ENCODE assay signal across 8 cellular contexts in the genomic region with DNA sequence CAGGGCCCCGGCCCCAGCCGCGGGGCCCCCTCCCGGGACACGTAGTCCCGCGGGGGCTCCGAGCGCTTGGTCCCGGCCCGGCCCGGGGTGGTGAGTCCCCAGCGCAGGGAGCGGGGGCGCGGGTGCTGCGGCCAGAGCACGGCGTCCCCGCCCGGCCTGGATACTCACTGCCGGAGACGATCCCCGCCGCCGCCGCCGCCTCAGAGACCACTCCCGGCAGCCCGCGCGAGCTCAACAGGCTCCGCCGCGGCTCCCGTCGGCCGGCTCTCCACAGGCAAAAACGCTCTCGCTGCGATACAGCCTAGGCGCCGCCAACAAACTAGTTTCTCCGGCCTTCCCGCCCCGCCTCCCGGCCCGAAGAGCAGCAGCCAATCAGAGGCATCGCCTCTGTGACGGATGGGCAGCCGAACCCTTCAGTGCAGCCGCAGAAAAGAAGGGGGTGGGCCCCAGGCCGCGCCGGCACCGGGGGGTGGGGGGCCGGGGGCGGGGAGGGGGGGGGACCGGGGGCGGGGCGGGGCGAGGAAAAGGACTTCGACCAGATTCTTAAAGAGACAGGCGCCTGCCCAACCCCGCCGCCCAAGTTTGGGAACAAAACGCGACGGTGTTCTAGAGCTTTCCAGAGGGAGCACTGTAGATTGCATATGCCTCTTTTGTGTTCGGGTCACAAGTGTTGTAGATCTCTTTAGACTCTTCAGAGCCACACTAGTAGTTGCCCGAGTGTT. TPM values are rescaled to one million over a fixed set of nuclear protein-coding genes. Genes with fewer than 3 reads are reported as not detected.
DNase-seq lines count a peak whose midpoint lies in the region; ATAC-seq and TF ChIP-seq lines count a peak whose summit lies in the region.

A gene with protein sequence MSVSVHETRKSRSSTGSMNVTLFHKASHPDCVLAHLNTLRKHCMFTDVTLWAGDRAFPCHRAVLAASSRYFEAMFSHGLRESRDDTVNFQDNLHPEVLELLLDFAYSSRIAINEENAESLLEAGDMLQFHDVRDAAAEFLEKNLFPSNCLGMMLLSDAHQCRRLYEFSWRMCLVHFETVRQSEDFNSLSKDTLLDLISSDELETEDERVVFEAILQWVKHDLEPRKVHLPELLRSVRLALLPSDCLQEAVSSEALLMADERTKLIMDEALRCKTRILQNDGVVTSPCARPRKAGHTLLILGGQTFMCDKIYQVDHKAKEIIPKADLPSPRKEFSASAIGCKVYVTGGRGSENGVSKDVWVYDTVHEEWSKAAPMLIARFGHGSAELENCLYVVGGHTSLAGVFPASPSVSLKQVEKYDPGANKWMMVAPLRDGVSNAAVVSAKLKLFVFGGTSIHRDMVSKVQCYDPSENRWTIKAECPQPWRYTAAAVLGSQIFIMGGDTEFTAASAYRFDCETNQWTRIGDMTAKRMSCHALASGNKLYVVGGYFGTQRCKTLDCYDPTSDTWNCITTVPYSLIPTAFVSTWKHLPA (minus strand): TSS at position 328 of the 722 bp plus-strand sequence. CDS start 25,115 bp downstream, outside the sequence.

- H4K20me1 ChIP-seq in SU-DHL-6 (ENCODE audit: low read depth, low read length) = no peaks in the 10 kb centered on the region; the same call in 1 of the 2 replicates

- H3K27me3 ChIP-seq in SU-DHL-6 (ENCODE audit: low read length) = no peaks in the 10 kb centered on the region
- H3K27me3 ChIP-seq in adipocyte (replicated peaks; ENCODE audit: control insufficient read depth, insufficient read depth, low read length) = peaks cover 13% of the 10 kb centered on the region
- no peaks in the 10 kb centered on the region for H3K27me3 ChIP-seq in heart left ventricle
- no peaks in the 10 kb centered on the region for H3K27me3 ChIP-seq in transverse colon

- H3K27ac ChIP-seq in SU-DHL-6 (ENCODE audit: low read depth, low read length) (no peak within 1 kb of the TSS), heart left ventricle (peak within 1 kb of the TSS; percentile 57 to 95 (median 90)), transverse colon (peak within 1 kb of the TSS; percentile 90 to 93 (median 92))

- no peaks in the 10 kb centered on the region for H3K9me2 ChIP-seq in SU-DHL-6 (replicated peaks; ENCODE audit: insufficient read depth, low read length)

- H3K9ac ChIP-seq in SU-DHL-6 (ENCODE audit: low read length) (peak within 1 kb of the TSS; percentile 74), adipocyte (ENCODE audit: low read length) (peak within 1 kb of the TSS; percentile 81)

- H3K4me3 ChIP-seq in GM12875 (ENCODE audit: low read depth, low read length) (peak within 1 kb of the TSS; percentile 66), SU-DHL-6 (ENCODE audit: insufficient read depth, low read length, poor library complexity, severe bottlenecking) (peak within 1 kb of the TSS; percentile 81), adipocyte (ENCODE audit: low read length) (peak within 1 kb of the TSS; percentile 92), heart left ventricle (peak within 1 kb of the TSS; percentile 60 to 99 (median 84)), transverse colon (peak within 1 kb of the TSS; percentile 60 to 94 (median 78))

- TF ChIP-seq CTCF in GM12875 (IDR thresholded peaks at IDR 0.05; ENCODE audit: borderline replicate concordance, insufficient read depth, low read depth, low read length) = no peak
- no peak for TF ChIP-seq CTCF in SU-DHL-6 (IDR thresholded peaks at IDR 0.05; ENCODE audit: insufficient read depth, low read length, poor library complexity, severe bottlenecking)
- TF ChIP-seq CTCF in heart left ventricle (IDR thresholded peaks at IDR 0.05) = no peak
- TF ChIP-seq CTCF in transverse colon (IDR thresholded peaks at IDR 0.05) = no peak

- H3K4me2 ChIP-seq in SU-DHL-6 (ENCODE audit: low read depth, low read length, poor library complexity, severe bottlenecking) = peak within 1 kb of the TSS; percentile 90

- no peak for TF ChIP-seq EP300 in transverse colon (IDR thresholded peaks at IDR 0.05; ENCODE audit: low read depth)

- 0 to 2% (median 1%) methylated on average over 27 to 71 of the region's 71 CpGs for whole genome bisulfite sequencing in heart left ventricle, 4 donors
- WGBS in transverse colon (ENCODE audit: low coverage in 1 of 2), 2 donors = 1% methylated on average over 40 of the region's 71 CpGs; no CpG with 5 or more reads in 1 of the 2 donors

- peak; percentile 83 to 98 (median 96) for DNase-seq in NCI-H1417 (lab: John Stamatoyannopoulos, UW)
- DNase-seq in adipocyte (ENCODE audit: low read depth) = peak; percentile 97
- DNase-seq in heart left ventricle = peak; percentile 96 to 97 (median 96)
- peak; percentile 95 for DNase-seq in pons (ENCODE audit: low spot score)
- DNase-seq in transverse colon = peak; percentile 95

- H3K36me3 ChIP-seq in SU-DHL-6 (ENCODE audit: low read length) = no peaks in the 10 kb centered on the region
- no peaks in the 10 kb centered on the region for H3K36me3 ChIP-seq in adipocyte (ENCODE audit: control insufficient read depth, insufficient read depth, low read length, severe bottlenecking)
- H3K36me3 ChIP-seq in heart left ventricle = no peaks in the 10 kb centered on the region
- no peaks in the 10 kb centered on the region for H3K36me3 ChIP-seq in transverse colon

- no peaks in the 10 kb centered on the region for H3F3A ChIP-seq in SU-DHL-6 (ENCODE audit: insufficient read depth)

- ATAC-seq in HG02763 (IDR thresholded peaks at IDR 0.05; ENCODE audit: unreplicated experiment) (peak; percentile 96), heart left ventricle (peak; percentile 96 to 99 (median 98))

- H2AFZ ChIP-seq in SU-DHL-6 (ENCODE audit: low read depth, low read length, severe bottlenecking) = peak within 1 kb of the TSS; percentile 90

- in situ Hi-C loops in transverse colon (cut with MboI; ENCODE audit: low pct_ligation_motif_present in 1 of 4, low pct_unique_long_range_greater_than_20kb in 1 of 4, low sequenced_read_pairs in 3 of 4) = no loop called here

- H3K9me3 ChIP-seq in SU-DHL-6 (ENCODE audit: insufficient read depth, low read length) (no peaks in the 10 kb centered on the region), adipocyte (ENCODE audit: control insufficient read depth, low read length) (no peaks in the 10 kb centered on the region), heart left ventricle (no peaks in the 10 kb centered on the region), transverse colon (no peaks in the 10 kb centered on the region)

- TF ChIP-seq POLR2A in heart left ventricle (IDR thresholded peaks at IDR 0.05) = peak in 1 of 2 donors; percentile 93
- peak; percentile 78 for TF ChIP-seq POLR2A in transverse colon (IDR thresholded peaks at IDR 0.05)

- H3K4me1 ChIP-seq in adipocyte (ENCODE audit: control insufficient read depth, insufficient read depth, low read length) (peaks cover 16% of the 10 kb centered on the region), heart left ventricle (peaks cover 0 to 26% (median 19%) of the 10 kb centered on the region in 12 donors), transverse colon (peaks cover 17 to 26% (median 21%) of the 10 kb centered on the region in 4 donors)

- intact Hi-C loops in heart left ventricle (cut with DNase I) (loop anchor here in 6 of 10 donors (5.0 kb wide), 4 partner anchors 42 to 62 kb away; no protein-coding TSS in a partner anchor), transverse colon (cut with DNase I; ENCODE audit: low total_unique reads) (no loop called here)

- H3K79me2 ChIP-seq in SU-DHL-6 (ENCODE audit: insufficient read depth, low read length) = no peaks in the 10 kb centered on the region

RNA-seq across cellular contexts. Expression of the gene that starts here (rescaled TPM):
- 1 to 10 TPM; 2.2 to 8.8 (median 4.3) TPM for total RNA-seq in heart left ventricle
- polyA plus RNA-seq in heart left ventricle = 10 to 100 TPM in 1 of 2 donors, 1 to 10 TPM in 1; 3.3 to 12.9 TPM
- 10 to 100 TPM; 10.1 to 36.0 (median 10.8) TPM for total RNA-seq in transverse colon
